ENCODE assay signal across 35 cellular contexts in the genomic region with DNA sequence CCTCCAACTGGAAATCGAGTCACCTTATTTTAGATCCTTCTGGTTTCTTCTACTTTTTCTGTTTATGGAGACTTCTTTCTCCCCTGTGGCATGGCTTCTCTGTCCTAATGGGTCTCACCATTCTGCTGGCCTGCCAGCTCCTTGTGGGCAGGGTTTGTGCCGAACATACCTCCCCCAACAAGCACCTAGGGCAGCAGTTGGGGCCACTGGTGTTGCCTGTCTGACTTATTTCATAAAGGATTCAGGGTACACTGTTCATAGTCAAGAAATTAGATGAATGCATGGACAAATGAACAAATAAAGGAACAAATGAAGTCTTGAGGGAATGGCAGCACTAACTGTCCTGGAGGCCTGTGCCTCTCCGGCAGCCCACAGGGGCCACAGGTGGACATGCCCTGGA. TPM values are rescaled to one million over a fixed set of nuclear protein-coding genes. Genes with fewer than 3 reads are reported as not detected.
"Had no signal": no experiment of that assay in that cellular context is flagged by ENCODE, and none has a peak within 500 bp of the region (broad histone marks: within the 10 kb centered on the region; RNA-seq: fewer than 3 reads in every experiment).

No MANE protein-coding gene starts in this region.

- H3K27me3 ChIP-seq: ascending aorta, cardiac muscle cell had no signal

- H3K4me1 ChIP-seq: ascending aorta had no signal

- H3K9me3 Mint-ChIP-seq: activated B cell treated with CpG ODN at 0.5 μM for 24 hours; activated CD4-positive, alpha-beta T cell treated with anti-CD3 and anti-CD28 coated beads, Interleukin-2, amount 10 ng/mL, durations not matched to agents 24 days and 14 days; activated CD8-positive, alpha-beta T cell treated with anti-CD3 and anti-CD28 coated beads for 36 hours; activated naive CD4-positive, alpha-beta T cell treated with anti-CD3 and anti-CD28 coated beads, Interleukin-2, amount 50 U/mL, for 24 hours; activated naive CD8-positive, alpha-beta T cell treated with anti-CD3 and anti-CD28 coated beads, Interleukin-2, amount 50 U/mL, for 24 hours; activated T-helper 2 cell treated with anti-CD3 and anti-CD28 coated beads, Interferon-gamma antibody, Interleukin-2, Interleukin-4, amounts not matched to agents 10 μg/mL and 5 μg/mL and 100 μg/mL, durations not matched to agents 14 hours and 24 hours and 36 hours had no signal

- H3K27me3 Mint-ChIP-seq: activated B cell treated with CpG ODN at 0.5 μM for 24 hours; activated CD4-positive, alpha-beta memory T cell treated with anti-CD3 and anti-CD28 coated beads for 36 hours; activated CD4-positive, alpha-beta T cell treated with anti-CD3 and anti-CD28 coated beads, Interleukin-2, amount 10 ng/mL, durations not matched to agents 24 days and 14 days; activated CD8-positive, alpha-beta memory T cell treated with anti-CD3 and anti-CD28 coated beads, Interleukin-2, amount 10 ng/mL, durations not matched to agents 7 days and 5 days; activated CD8-positive, alpha-beta T cell treated with anti-CD3 and anti-CD28 coated beads for 36 hours; activated naive CD4-positive, alpha-beta T cell treated with anti-CD3 and anti-CD28 coated beads, Interleukin-2, amount 10 ng/mL, durations not matched to agents 7 days and 5 days; activated naive CD4-positive, alpha-beta T cell treated with anti-CD3 and anti-CD28 coated beads, Interleukin-2, amount 50 U/mL, for 24 hours; activated naive CD8-positive, alpha-beta T cell; activated naive CD8-positive, alpha-beta T cell treated with anti-CD3 and anti-CD28 coated beads, Interleukin-2, amount 10 ng/mL, durations not matched to agents 7 days and 5 days; activated naive CD8-positive, alpha-beta T cell treated with anti-CD3 and anti-CD28 coated beads, Interleukin-2, amount 50 U/mL, for 24 hours; central memory CD8-positive, alpha-beta T cell had no signal

- H3K27ac ChIP-seq: ascending aorta, cardiac muscle cell, VCaP had no signal

- H3K36me3 ChIP-seq: ascending aorta, cardiac muscle cell had no signal

- H3K27ac Mint-ChIP-seq: activated B cell treated with CpG ODN at 0.5 μM for 24 hours; activated CD4-positive, alpha-beta memory T cell treated with anti-CD3 and anti-CD28 coated beads for 36 hours; activated CD4-positive, alpha-beta T cell treated with anti-CD3 and anti-CD28 coated beads, Interleukin-2, amount 10 ng/mL, durations not matched to agents 24 days and 14 days; activated CD8-positive, alpha-beta memory T cell treated with anti-CD3 and anti-CD28 coated beads, Interleukin-2, amount 10 ng/mL, durations not matched to agents 7 days and 5 days; activated CD8-positive, alpha-beta T cell treated with anti-CD3 and anti-CD28 coated beads for 36 hours; activated naive CD4-positive, alpha-beta T cell treated with anti-CD3 and anti-CD28 coated beads, Interleukin-2, amount 10 ng/mL, durations not matched to agents 7 days and 5 days; activated naive CD4-positive, alpha-beta T cell treated with anti-CD3 and anti-CD28 coated beads, Interleukin-2, amount 50 U/mL, for 24 hours; activated naive CD8-positive, alpha-beta T cell; activated naive CD8-positive, alpha-beta T cell treated with anti-CD3 and anti-CD28 coated beads, Interleukin-2, amount 10 ng/mL, durations not matched to agents 7 days and 5 days; activated naive CD8-positive, alpha-beta T cell treated with anti-CD3 and anti-CD28 coated beads, Interleukin-2, amount 50 U/mL, for 24 hours; activated T-helper 2 cell treated with anti-CD3 and anti-CD28 coated beads, Interferon-gamma antibody, Interleukin-2, Interleukin-4, amounts not matched to agents 10 μg/mL and 5 μg/mL and 100 μg/mL, durations not matched to agents 14 hours and 24 hours and 36 hours; brain; T-helper 1 cell treated with Interleukin-12 subunit alpha and Interleukin-12 subunit beta and Interleukin-4 antibody, amounts not matched to agents 30 μg/mL and 1 μg/mL, for 36 hours; T-helper 2 cell treated with Interferon-gamma antibody and Interleukin-4, amounts not matched to agents 5 μg/mL and 100 μg/mL, for 36 hours had no signal

- H3K4me3 ChIP-seq: ascending aorta, cardiac muscle cell had no signal

- H3K36me3 Mint-ChIP-seq: activated CD4-positive, alpha-beta memory T cell treated with anti-CD3 and anti-CD28 coated beads for 36 hours; activated CD8-positive, alpha-beta memory T cell treated with anti-CD3 and anti-CD28 coated beads, Interleukin-2, amount 10 ng/mL, durations not matched to agents 7 days and 5 days; activated naive CD4-positive, alpha-beta T cell treated with anti-CD3 and anti-CD28 coated beads, Interleukin-2, amount 10 ng/mL, durations not matched to agents 7 days and 5 days; activated naive CD4-positive, alpha-beta T cell treated with anti-CD3 and anti-CD28 coated beads, Interleukin-2, amount 50 U/mL, for 24 hours; activated naive CD8-positive, alpha-beta T cell; activated naive CD8-positive, alpha-beta T cell treated with anti-CD3 and anti-CD28 coated beads, Interleukin-2, amount 10 ng/mL, durations not matched to agents 7 days and 5 days; brain had no signal

- H3K9me3 ChIP-seq: ascending aorta had no signal

- DNase-seq: activated B cell treated with CpG ODN at 0.5 μM for 24 hours; activated CD4-positive, alpha-beta memory T cell treated with anti-CD3 and anti-CD28 coated beads for 36 hours; activated CD4-positive, alpha-beta T cell treated with anti-CD3 and anti-CD28 coated beads for 4 hours; activated CD4-positive, alpha-beta T cell treated with anti-CD3 and anti-CD28 coated beads, Interleukin-2, amount 10 ng/mL, durations not matched to agents 24 days and 14 days; activated CD4-positive, alpha-beta T cell treated with anti-CD3 and anti-CD28 coated beads, Interleukin-2, amount 50 U/mL, for 1 hour; activated CD4-positive, alpha-beta T cell treated with anti-CD3 and anti-CD28 coated beads, Interleukin-2, amount 50 U/mL, for 4 hours; activated CD4-positive, CD25-positive, alpha-beta regulatory T cell treated with anti-CD3 and anti-CD28 coated beads, Interleukin-2, amount 50 U/mL, for 72 hours; activated CD8-positive, alpha-beta memory T cell treated with anti-CD3 and anti-CD28 coated beads, Interleukin-2, amount 10 ng/mL, durations not matched to agents 7 days and 5 days; activated CD8-positive, alpha-beta T cell treated with anti-CD3 and anti-CD28 coated beads for 36 hours; activated effector memory CD4-positive, alpha-beta T cell treated with Interleukin-2 at 50 U/mL for 16 hours; activated gamma-delta T cell; activated naive CD4-positive, alpha-beta T cell treated with anti-CD3 and anti-CD28 coated beads, Interleukin-2, amount 10 ng/mL, durations not matched to agents 7 days and 5 days; activated naive CD4-positive, alpha-beta T cell treated with Interleukin-2 at 50 U/mL for 16 hours; activated naive CD8-positive, alpha-beta T cell treated with anti-CD3 and anti-CD28 coated beads, Interleukin-2, amount 10 ng/mL, durations not matched to agents 7 days and 5 days; activated naive CD8-positive, alpha-beta T cell treated with anti-CD3 and anti-CD28 coated beads, Interleukin-2, amount 50 U/mL, for 24 hours; activated T-cell treated with anti-CD3 and anti-CD28 coated beads for 4 hours; activated T-cell treated with anti-CD3 and anti-CD28 coated beads, Interleukin-2, amount 50 U/mL, for 1 hour; activated T-cell treated with anti-CD3 and anti-CD28 coated beads, Interleukin-2, amount 50 U/mL, for 48 hours; amygdala; anterior cingulate cortex; caudate nucleus; SW 1271; T-helper 1 cell; T-helper 2 cell; T-helper 9 cell had no signal

- H3K4me3 Mint-ChIP-seq: activated B cell treated with CpG ODN at 0.5 μM for 24 hours; activated CD4-positive, alpha-beta memory T cell treated with anti-CD3 and anti-CD28 coated beads for 36 hours; activated CD4-positive, alpha-beta T cell treated with anti-CD3 and anti-CD28 coated beads, Interleukin-2, amount 10 ng/mL, durations not matched to agents 24 days and 14 days; activated CD8-positive, alpha-beta memory T cell treated with anti-CD3 and anti-CD28 coated beads, Interleukin-2, amount 10 ng/mL, durations not matched to agents 7 days and 5 days; activated CD8-positive, alpha-beta T cell treated with anti-CD3 and anti-CD28 coated beads for 36 hours; activated naive CD4-positive, alpha-beta T cell treated with anti-CD3 and anti-CD28 coated beads, Interleukin-2, amount 10 ng/mL, durations not matched to agents 7 days and 5 days; activated naive CD4-positive, alpha-beta T cell treated with anti-CD3 and anti-CD28 coated beads, Interleukin-2, amount 50 U/mL, for 24 hours; activated naive CD8-positive, alpha-beta T cell; activated naive CD8-positive, alpha-beta T cell treated with anti-CD3 and anti-CD28 coated beads, Interleukin-2, amount 10 ng/mL, durations not matched to agents 7 days and 5 days; activated naive CD8-positive, alpha-beta T cell treated with anti-CD3 and anti-CD28 coated beads, Interleukin-2, amount 50 U/mL, for 24 hours; brain; central memory CD8-positive, alpha-beta T cell; T-helper 1 cell treated with Interleukin-12 subunit alpha and Interleukin-12 subunit beta and Interleukin-4 antibody, amounts not matched to agents 30 μg/mL and 1 μg/mL, for 36 hours; T-helper 2 cell treated with Interferon-gamma antibody and Interleukin-4, amounts not matched to agents 5 μg/mL and 100 μg/mL, for 36 hours had no signal

- H3K4me1 Mint-ChIP-seq: activated B cell treated with CpG ODN at 0.5 μM for 24 hours; activated CD4-positive, alpha-beta T cell treated with anti-CD3 and anti-CD28 coated beads, Interleukin-2, amount 10 ng/mL, durations not matched to agents 24 days and 14 days; activated CD8-positive, alpha-beta memory T cell treated with anti-CD3 and anti-CD28 coated beads, Interleukin-2, amount 10 ng/mL, durations not matched to agents 7 days and 5 days; activated naive CD4-positive, alpha-beta T cell treated with anti-CD3 and anti-CD28 coated beads, Interleukin-2, amount 10 ng/mL, durations not matched to agents 7 days and 5 days; activated naive CD4-positive, alpha-beta T cell treated with anti-CD3 and anti-CD28 coated beads, Interleukin-2, amount 50 U/mL, for 24 hours; activated naive CD8-positive, alpha-beta T cell treated with anti-CD3 and anti-CD28 coated beads, Interleukin-2, amount 10 ng/mL, durations not matched to agents 7 days and 5 days; activated naive CD8-positive, alpha-beta T cell treated with anti-CD3 and anti-CD28 coated beads, Interleukin-2, amount 50 U/mL, for 24 hours; central memory CD8-positive, alpha-beta T cell had no signal

RNA-seq across cellular contexts. Expression of gene DOCK1, which starts 55.6 kb away (rescaled TPM):
- total RNA-seq: activated B cell treated with CpG ODN at 0.5 μM for 24 hours had no signal
